12 cellular contexts compared by ENCODE assay signal in the genomic region with DNA sequence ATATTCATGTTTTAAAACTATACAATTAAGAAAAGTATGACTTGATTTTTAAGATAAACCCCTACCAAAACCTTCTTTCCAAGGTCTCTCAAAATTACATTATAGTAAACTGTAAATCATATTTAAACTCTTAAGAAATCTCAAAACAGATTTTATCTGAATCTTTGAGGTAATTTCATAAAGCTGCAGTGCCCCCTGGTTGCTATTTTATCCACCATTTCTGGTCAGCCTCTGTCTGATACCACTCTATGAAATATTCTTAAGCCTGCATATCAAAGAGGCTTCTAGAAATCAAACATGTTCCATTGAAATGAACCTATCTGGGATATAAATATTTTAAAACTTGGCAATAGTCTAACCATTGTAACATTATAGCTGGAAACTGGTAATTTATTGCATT.
A peak's percentile ranks its signal among the peaks of the same experiment; 100 is the strongest.
DNase-seq lines count a peak whose midpoint lies in the region; ATAC-seq and TF ChIP-seq lines count a peak whose summit lies in the region.
"Had no signal": no experiment of that assay in that cellular context is flagged by ENCODE, and none has a peak within 500 bp of the region (broad histone marks: within the 10 kb centered on the region; RNA-seq: fewer than 3 reads in every experiment).

No MANE protein-coding gene starts in this region.

- no peak overlapping the region for H3K23ac ChIP-seq in mesenchymal stem cell (ENCODE audit: low read length in 2 of 2)

- H4K91ac ChIP-seq in mesenchymal stem cell (ENCODE audit: low read length), result no peak overlapping the region

- H3K36me3 ChIP-seq in DND-41 (ENCODE audit: insufficient read depth, low read length) (no peaks in the 10 kb centered on the region), mesenchymal stem cell (ENCODE audit: control insufficient read depth in 1 of 2, insufficient read depth in 2 of 2, low read depth in 1 of 2, low read length in 2 of 2) (no peaks in the 10 kb centered on the region), upper lobe of left lung (no peaks in the 10 kb centered on the region)
- H3K36me3 ChIP-seq: MG63 had no signal

- H3K4ac ChIP-seq in mesenchymal stem cell (ENCODE audit: low read depth in 1 of 2, low read length in 2 of 2), result no peak overlapping the region

- H3K9me3 ChIP-seq in DND-41 (ENCODE audit: insufficient read depth, low read length, severe bottlenecking) (no peaks in the 10 kb centered on the region), mesenchymal stem cell (ENCODE audit: control insufficient read depth, low read length) (no peaks in the 10 kb centered on the region), upper lobe of left lung (no peaks in the 10 kb centered on the region)
- H3K9me3 ChIP-seq: body of pancreas, MG63 had no signal

- no peak overlapping the region for H2AK5ac ChIP-seq in mesenchymal stem cell (ENCODE audit: low read length, severe bottlenecking)

- no peaks in the 10 kb centered on the region for H3K79me1 ChIP-seq in mesenchymal stem cell (replicated peaks; ENCODE audit: low read length, poor library complexity, severe bottlenecking)

- H3K27me3 ChIP-seq in DND-41 (ENCODE audit: insufficient read depth, low read length, poor library complexity), result no peaks in the 10 kb centered on the region
- H3K27me3 ChIP-seq in mesenchymal stem cell (ENCODE audit: control insufficient read depth in 1 of 2, insufficient read depth in 1 of 2, low read length in 2 of 2), result no peaks in the 10 kb centered on the region
- no peaks in the 10 kb centered on the region for H3K27me3 ChIP-seq in upper lobe of left lung
- H3K27me3 ChIP-seq: body of pancreas, MG63 had no signal

- H2AFZ ChIP-seq in DND-41 (ENCODE audit: low read depth, low read length) (no peak overlapping the region), mesenchymal stem cell (ENCODE audit: low read depth, low read length) (no peak overlapping the region)

- H2BK5ac ChIP-seq in mesenchymal stem cell (ENCODE audit: low read depth, low read length, poor library complexity, severe bottlenecking), result no peak overlapping the region

- TF ChIP-seq CTCF in DND-41 (IDR thresholded peaks at IDR 0.05; ENCODE audit: borderline replicate concordance, extremely low read depth, low read length, poor library complexity, severe bottlenecking), result peak; percentile 52
- peak; percentile 26; the same call in 1 of the 2 replicates for TF ChIP-seq CTCF in VCaP (conservative IDR thresholded peaks at IDR 0.05)
- TF ChIP-seq CTCF in upper lobe of left lung (IDR thresholded peaks at IDR 0.05), result no peak
- no peak for TF ChIP-seq CTCF in coronary artery (IDR thresholded peaks at IDR 0.05)

- no peak for TF ChIP-seq EP300 in upper lobe of left lung (IDR thresholded peaks at IDR 0.05)

- no peak overlapping the region for H3K18ac ChIP-seq in mesenchymal stem cell (ENCODE audit: low read depth in 1 of 2, low read length in 2 of 2)

- H2BK15ac ChIP-seq in mesenchymal stem cell (ENCODE audit: low read depth, poor library complexity, severe bottlenecking), result no peak overlapping the region

- H3K4me1 ChIP-seq in DND-41 (ENCODE audit: insufficient read depth, low read length) (no peaks in the 10 kb centered on the region), mesenchymal stem cell (ENCODE audit: control insufficient read depth, insufficient read depth, low read depth, low read length) (no peaks in the 10 kb centered on the region), upper lobe of left lung (no peaks in the 10 kb centered on the region)
- H3K4me1 ChIP-seq: body of pancreas had no signal

- DNase-seq in DND-41 (no peak), Kasumi-1 (lab: John Stamatoyannopoulos, UW) (peak; percentile 14 to 22), mesenchymal stem cell (peak; percentile 11), upper lobe of left lung (no peak), coronary artery (ENCODE audit: low spot score) (no peak)
- DNase-seq: body of pancreas; MG63; naive thymus-derived CD4-positive, alpha-beta T cell; stimulated activated CD4-positive, alpha-beta T cell treated with anti-CD3 and anti-CD28 coated beads, Interleukin-15, amount 100 ng/mL, for 24 hours had no signal

- ATAC-seq in DND-41 (ENCODE audit: insufficient read depth, low read depth) (no peak), upper lobe of left lung (ENCODE audit: low FRiP score in 2 of 2) (no peak), GM18868 (IDR thresholded peaks at IDR 0.05; ENCODE audit: unreplicated experiment) (no peak), HG03175 (IDR thresholded peaks at IDR 0.05; ENCODE audit: unreplicated experiment) (no peak)
- ATAC-seq: body of pancreas; naive thymus-derived CD4-positive, alpha-beta T cell had no signal

- H4K8ac ChIP-seq in mesenchymal stem cell (ENCODE audit: low read length), result no peak overlapping the region

- H3K79me2 ChIP-seq in DND-41 (ENCODE audit: insufficient read depth, low read length), result no peaks in the 10 kb centered on the region

- H3K27ac ChIP-seq in DND-41 (ENCODE audit: low read length), result no peak overlapping the region
- H3K27ac ChIP-seq in VCaP, result no peak overlapping the region
- H3K27ac ChIP-seq in mesenchymal stem cell (ENCODE audit: low read length, poor library complexity, severe bottlenecking), result no peak overlapping the region
- no peak overlapping the region for H3K27ac ChIP-seq in upper lobe of left lung
- H3K27ac ChIP-seq in coronary artery, result no peak overlapping the region
- H3K27ac ChIP-seq: body of pancreas had no signal

- no peak overlapping the region for H3K9ac ChIP-seq in DND-41 (ENCODE audit: low read depth, low read length)
- no peak overlapping the region for H3K9ac ChIP-seq in mesenchymal stem cell (ENCODE audit: low read length)

- H3K14ac ChIP-seq in mesenchymal stem cell (ENCODE audit: low read length in 2 of 2), result no peak overlapping the region

- no peak overlapping the region for H2BK12ac ChIP-seq in mesenchymal stem cell (ENCODE audit: low read length in 2 of 2)

- no peak overlapping the region for H2BK120ac ChIP-seq in mesenchymal stem cell (ENCODE audit: low read depth, low read length)

- H3K4me2 ChIP-seq in DND-41 (ENCODE audit: insufficient read depth, low read length) (no peak overlapping the region), mesenchymal stem cell (ENCODE audit: low read length, poor library complexity, severe bottlenecking) (no peak overlapping the region)

- H4K20me1 ChIP-seq in DND-41 (ENCODE audit: insufficient read depth, low read length), result no peaks in the 10 kb centered on the region

- H3K4me3 ChIP-seq in DND-41 (ENCODE audit: low read depth in 1 of 2, low read length in 2 of 2), result no peak overlapping the region
- no peak overlapping the region for H3K4me3 ChIP-seq in mesenchymal stem cell (ENCODE audit: insufficient read depth in 1 of 2, low read depth in 1 of 2, low read length in 2 of 2)
- H3K4me3 ChIP-seq in upper lobe of left lung, result no peak overlapping the region
- H3K4me3 ChIP-seq in coronary artery, result no peak overlapping the region
- H3K4me3 ChIP-seq: body of pancreas, MG63 had no signal

- TF ChIP-seq POLR2A in upper lobe of left lung (IDR thresholded peaks at IDR 0.05), result no peak

Comparison
In these comparisons a context has a peak if more than half of its experiments do, and no peak if none do; other contexts are left out.
1. DNase-seq: peak in Kasumi-1 (2 of 2) and mesenchymal stem cell (single experiment); none in DND-41 (single experiment), upper lobe of left lung (0 of 2) and coronary artery (single experiment).
2. CTCF ChIP-seq: peak in DND-41 (single experiment) and VCaP (single experiment); none in upper lobe of left lung (0 of 6) and coronary artery (single experiment).